17 cellular contexts compared by ENCODE assay signal in the genomic region with DNA sequence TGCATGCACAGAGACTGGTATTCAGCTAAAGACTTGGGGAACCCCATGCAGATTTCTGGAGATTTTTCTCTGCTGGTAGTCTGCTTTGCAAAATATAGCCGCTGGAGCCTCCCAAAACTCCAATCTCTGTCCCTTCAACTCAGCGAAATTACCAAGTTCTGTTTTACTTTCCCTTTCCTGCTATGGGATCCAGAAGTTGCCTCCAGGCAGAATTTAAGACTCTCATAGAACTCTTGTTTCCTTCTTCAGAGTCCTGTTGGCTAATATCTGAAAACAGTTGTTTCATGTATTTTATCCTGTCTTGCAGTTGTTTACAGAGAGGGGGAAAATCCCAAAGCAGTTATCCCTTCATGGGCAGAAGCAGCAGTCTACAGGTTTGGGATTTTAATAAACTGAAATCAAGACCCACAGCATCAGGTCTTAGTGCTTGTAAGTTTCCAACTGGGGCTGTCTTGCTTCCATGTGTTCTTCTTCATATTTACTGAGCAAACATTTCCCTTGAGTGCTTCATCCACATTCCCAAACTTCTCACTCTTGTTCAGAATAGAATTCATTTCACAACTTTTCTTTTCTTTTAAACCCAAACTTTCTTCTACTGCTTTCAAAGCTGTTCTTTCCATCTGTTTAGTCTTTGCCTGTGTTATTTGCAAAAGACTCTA.
DNase-seq lines count a peak whose midpoint lies in the region; ATAC-seq, FAIRE-seq and TF ChIP-seq lines count a peak whose summit lies in the region.
"Had no signal": no experiment of that assay in that cellular context is flagged by ENCODE, and none has a peak within 500 bp of the region (broad histone marks: within the 10 kb centered on the region; RNA-seq: fewer than 3 reads in every experiment).

No MANE protein-coding gene starts in this region.

- no peak overlapping the region for H3K4me3 Mint-ChIP-seq in chondrocyte (ENCODE audit: unreplicated experiment)
- H3K4me3 Mint-ChIP-seq: activated CD8-positive, alpha-beta memory T cell treated with anti-CD3 and anti-CD28 coated beads, Interleukin-2, amount 10 ng/mL, durations not matched to agents 7 days and 5 days; dendritic cell treated with granulocyte-macrophage colony-stimulating factor and Interleukin-4, amounts not matched to agents 40 ng/mL and 50 ng/mL, for 4 days; T-cell had no signal

- no peaks in the 10 kb centered on the region for H3K36me3 Mint-ChIP-seq in chondrocyte (ENCODE audit: low read depth)

- TF ChIP-seq POLR2A in upper lobe of left lung (IDR thresholded peaks at IDR 0.05): peak in 1 of 4 donors; percentile 12

- ATAC-seq in left lung (peak; percentile 82), upper lobe of left lung (ENCODE audit: low FRiP score in 2 of 2) (no peak), GM18502 (IDR thresholded peaks at IDR 0.05; ENCODE audit: poor library complexity, unreplicated experiment) (no peak)
- ATAC-seq: activated CD8-positive, alpha-beta memory T cell treated with anti-CD3 and anti-CD28 coated beads, Interleukin-2, amount 10 ng/mL, durations not matched to agents 7 days and 5 days; T-cell had no signal

- no peak for TF ChIP-seq EP300 in upper lobe of left lung (IDR thresholded peaks at IDR 0.05)

- H3K27me3 Mint-ChIP-seq in chondrocyte (ENCODE audit: low read depth): no peaks in the 10 kb centered on the region
- H3K27me3 Mint-ChIP-seq: activated CD8-positive, alpha-beta memory T cell treated with anti-CD3 and anti-CD28 coated beads, Interleukin-2, amount 10 ng/mL, durations not matched to agents 7 days and 5 days; dendritic cell treated with granulocyte-macrophage colony-stimulating factor and Interleukin-4, amounts not matched to agents 40 ng/mL and 50 ng/mL, for 4 days; T-cell had no signal

- intact Hi-C loops in left lung (cut with DNase I): no loop called here

- DNase-seq in bronchial epithelial cell (ENCODE audit: low read depth): peak; percentile 11
- no peak for DNase-seq in left lung
- DNase-seq in upper lobe of left lung: no peak
- DNase-seq in chondrocyte (ENCODE audit: low spot score): no peak
- DNase-seq in activated T-cell treated with anti-CD3 and anti-CD28 coated beads for 4 hours: no peak
- DNase-seq: activated CD8-positive, alpha-beta memory T cell treated with anti-CD3 and anti-CD28 coated beads, Interleukin-2, amount 10 ng/mL, durations not matched to agents 7 days and 5 days; DMS79 treated with DMSO at 0.1 percent for 48 hours; MV-4-11; Peyer's patch; stimulated activated CD4-positive, alpha-beta T cell treated with anti-CD3 and anti-CD28 coated beads, Interleukin-1b, Interleukin-23, amount 100 ng/mL, for 48 hours; T-cell had no signal

- no peak for FAIRE-seq in bronchial epithelial cell (lab: Jason Lieb, UNC)
- FAIRE-seq: HTR-8/SVneo had no signal

- H3K27ac Mint-ChIP-seq in chondrocyte (ENCODE audit: unreplicated experiment): no peak overlapping the region
- H3K27ac Mint-ChIP-seq: activated CD8-positive, alpha-beta memory T cell treated with anti-CD3 and anti-CD28 coated beads, Interleukin-2, amount 10 ng/mL, durations not matched to agents 7 days and 5 days; dendritic cell treated with granulocyte-macrophage colony-stimulating factor and Interleukin-4, amounts not matched to agents 40 ng/mL and 50 ng/mL, for 4 days; T-cell had no signal

- H3K36me3 ChIP-seq in HUES6 (ENCODE audit: control insufficient read depth, insufficient read depth, low read length) (no peaks in the 10 kb centered on the region), bronchial epithelial cell (ENCODE audit: control insufficient read depth, insufficient read depth, low read length) (no peaks in the 10 kb centered on the region), left lung (no peaks in the 10 kb centered on the region), upper lobe of left lung (peaks cover 0 to 2% (median 0%) of the 10 kb centered on the region in 4 donors)
- H3K36me3 ChIP-seq: Peyer's patch had no signal

- no peaks in the 10 kb centered on the region for H3K27me3 ChIP-seq in HUES6 (ENCODE audit: control insufficient read depth, insufficient read depth, low read length)
- H3K27me3 ChIP-seq in bronchial epithelial cell (ENCODE audit: control insufficient read depth, insufficient read depth, low read length): no peaks in the 10 kb centered on the region
- no peaks in the 10 kb centered on the region for H3K27me3 ChIP-seq in left lung
- no peaks in the 10 kb centered on the region for H3K27me3 ChIP-seq in upper lobe of left lung
- H3K27me3 ChIP-seq: ascending aorta, Peyer's patch, right atrium auricular region had no signal

- H3K9me3 ChIP-seq in HUES6 (ENCODE audit: control insufficient read depth, insufficient read depth, low read depth, low read length) (no peaks in the 10 kb centered on the region), left lung (no peaks in the 10 kb centered on the region), upper lobe of left lung (no peaks in the 10 kb centered on the region)
- H3K9me3 ChIP-seq: ascending aorta, Peyer's patch, right atrium auricular region had no signal

- peak overlapping the region; percentile 47 for H3K27ac ChIP-seq in HUES6 (ENCODE audit: low read depth, low read length)
- peak overlapping the region; percentile 69 to 70 for H3K27ac ChIP-seq in left lung
- H3K27ac ChIP-seq in upper lobe of left lung: peak overlapping the region; percentile 49 to 73 (median 60)
- H3K27ac ChIP-seq: ascending aorta, Peyer's patch, right atrium auricular region had no signal

- H3K9me3 Mint-ChIP-seq in chondrocyte (ENCODE audit: low read depth): no peaks in the 10 kb centered on the region
- H3K9me3 Mint-ChIP-seq: dendritic cell treated with granulocyte-macrophage colony-stimulating factor and Interleukin-4, amounts not matched to agents 40 ng/mL and 50 ng/mL, for 4 days; T-cell had no signal

- no peak overlapping the region for H3K9ac ChIP-seq in HUES6 (ENCODE audit: low read length)

- H3K4me1 Mint-ChIP-seq in chondrocyte (ENCODE audit: low read depth): peaks cover 15% of the 10 kb centered on the region
- H3K4me1 Mint-ChIP-seq: activated CD8-positive, alpha-beta memory T cell treated with anti-CD3 and anti-CD28 coated beads, Interleukin-2, amount 10 ng/mL, durations not matched to agents 7 days and 5 days; T-cell had no signal

- H3K4me1 ChIP-seq in HUES6 (ENCODE audit: control insufficient read depth, insufficient read depth, low read length) (peaks cover 16% of the 10 kb centered on the region), left lung (peaks cover 0 to 7% of the 10 kb centered on the region in 2 donors), upper lobe of left lung (peaks cover 0 to 12% (median 9%) of the 10 kb centered on the region in 4 donors)
- H3K4me1 ChIP-seq: ascending aorta, Peyer's patch, right atrium auricular region had no signal

- WGBS in upper lobe of left lung, 2 donors: 36 to 49% methylated on average over 2 of the region's 2 CpGs

- no peak for TF ChIP-seq CTCF in bronchial epithelial cell (IDR thresholded peaks at IDR 0.05; ENCODE audit: insufficient read depth, low read length, severe bottlenecking)
- TF ChIP-seq CTCF in left lung (IDR thresholded peaks at IDR 0.05): no peak
- TF ChIP-seq CTCF in upper lobe of left lung (IDR thresholded peaks at IDR 0.05): no peak
- TF ChIP-seq CTCF in chondrocyte (IDR thresholded peaks at IDR 0.05): no peak

- H3K4me3 ChIP-seq in HUES6 (ENCODE audit: low read depth, low read length) (no peak overlapping the region), bronchial epithelial cell (ENCODE audit: low read depth, low read length) (no peak overlapping the region), left lung (no peak overlapping the region), upper lobe of left lung (peak overlapping the region in 2 of 4 donors; percentile 25 to 35)
- H3K4me3 ChIP-seq: ascending aorta, Peyer's patch, right atrium auricular region had no signal
